ENCODE assay signal across 13 cellular contexts in the genomic region with DNA sequence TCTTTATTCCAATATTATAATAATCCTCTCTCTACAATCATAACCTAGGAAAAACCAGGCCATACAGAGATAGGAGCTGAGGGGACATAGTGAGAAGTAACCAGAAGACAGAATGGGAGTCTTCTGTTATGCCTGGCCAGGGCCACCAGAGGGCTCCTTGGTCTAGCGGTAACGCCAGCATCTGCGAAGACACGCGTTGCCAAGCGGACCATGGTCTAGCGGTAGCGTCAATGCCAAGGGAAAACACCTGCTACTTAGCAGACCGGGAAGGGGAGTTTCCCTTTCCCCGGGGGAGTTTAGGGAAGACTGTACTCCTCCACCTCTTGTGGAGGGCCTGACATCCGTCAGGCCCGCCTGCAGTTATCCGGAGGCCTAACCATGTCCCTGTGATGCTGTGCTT. TPM values are rescaled to one million over a fixed set of nuclear protein-coding genes. Genes with fewer than 3 reads are reported as not detected.
A peak's percentile ranks its signal among the peaks of the same experiment; 100 is the strongest.
DNase-seq lines count a peak whose midpoint lies in the region; ATAC-seq and TF ChIP-seq lines count a peak whose summit lies in the region.
"Had no signal": no experiment of that assay in that cellular context is flagged by ENCODE, and none has a peak within 500 bp of the region (broad histone marks: within the 10 kb centered on the region; RNA-seq: fewer than 3 reads in every experiment).

No MANE protein-coding gene starts in this region.

- H3K4me3 Mint-ChIP-seq in glutamatergic neuron (ENCODE audit: unreplicated experiment), result no peak overlapping the region
- H3K4me3 Mint-ChIP-seq: activated T-cell treated with anti-CD3 and anti-CD28 coated beads, Interleukin-2, amount 50 U/mL, for 24 hours; mesothelial cell of epicardium had no signal

- no peaks in the 10 kb centered on the region for H3K4me1 Mint-ChIP-seq in glutamatergic neuron (ENCODE audit: low read depth, unreplicated experiment)
- H3K4me1 Mint-ChIP-seq: mesothelial cell of epicardium had no signal

- no peaks in the 10 kb centered on the region for H3K27me3 Mint-ChIP-seq in glutamatergic neuron (ENCODE audit: unreplicated experiment)
- H3K27me3 Mint-ChIP-seq: activated T-cell treated with anti-CD3 and anti-CD28 coated beads, Interleukin-2, amount 50 U/mL, for 24 hours had no signal

- TF ChIP-seq CTCF in 22Rv1 (IDR thresholded peaks at IDR 0.05) (peak; percentile 10; the same call in 1 of the 2 replicates), glutamatergic neuron (IDR thresholded peaks at IDR 0.05; ENCODE audit: partially characterized antibody, unreplicated experiment) (peak; percentile 54)

- peaks cover 2% of the 10 kb centered on the region for H3K9me3 Mint-ChIP-seq in glutamatergic neuron (ENCODE audit: unreplicated experiment)
- H3K9me3 Mint-ChIP-seq: activated T-cell treated with anti-CD3 and anti-CD28 coated beads, Interleukin-2, amount 50 U/mL, for 24 hours had no signal

- no peak overlapping the region for H3K27ac ChIP-seq in 22Rv1
- H3K27ac ChIP-seq: suprapubic skin had no signal

- no peak overlapping the region for H3K27ac Mint-ChIP-seq in glutamatergic neuron (ENCODE audit: unreplicated experiment)
- H3K27ac Mint-ChIP-seq: activated T-cell treated with anti-CD3 and anti-CD28 coated beads, Interleukin-2, amount 50 U/mL, for 24 hours; mesothelial cell of epicardium had no signal

- ATAC-seq in GM21825 (IDR thresholded peaks at IDR 0.05; ENCODE audit: unreplicated experiment) (no peak), HG03097 (IDR thresholded peaks at IDR 0.05; ENCODE audit: low FRiP score, unreplicated experiment) (no peak), GM19467 (IDR thresholded peaks at IDR 0.05; ENCODE audit: unreplicated experiment) (no peak)

- DNase-seq in EL (peak; percentile 12), SK-N-DZ (ENCODE audit: low spot score) (peak; percentile 18), glutamatergic neuron (peak; percentile 72), T-helper 1 cell (no peak)
- DNase-seq: activated T-cell treated with anti-CD3 and anti-CD28 coated beads, Interleukin-2, amount 50 U/mL, for 24 hours; effector memory CD4-positive, alpha-beta T cell; NCI-H1417 had no signal

- H3K36me3 Mint-ChIP-seq in glutamatergic neuron (ENCODE audit: unreplicated experiment), result no peaks in the 10 kb centered on the region

RNA-seq across cellular contexts. Expression of a gene that starts 36.6 kb away (rescaled TPM):
- 115 and 124 TPM in 2 replicates for polyA plus RNA-seq in SK-N-DZ (2014; cell fraction: cytosol; rRNA removed)
- 65.7 and 100 TPM in 2 replicates for polyA plus RNA-seq in SK-N-DZ (2014; cell fraction: nucleus; rRNA removed)
- total RNA-seq in glutamatergic neuron (ENCODE audit: unreplicated experiment), result 26.4 TPM

RNA-seq across cellular contexts. Expression of a gene that starts 37.8 kb away (rescaled TPM):
- 71.2 and 99.6 TPM in 2 replicates for polyA plus RNA-seq in SK-N-DZ (2014; cell fraction: cytosol; rRNA removed)
- 122 and 137 TPM in 2 replicates for polyA plus RNA-seq in SK-N-DZ (2014; cell fraction: nucleus; rRNA removed)
- 144 TPM for total RNA-seq in glutamatergic neuron (ENCODE audit: unreplicated experiment)

Comparison
In these comparisons a context has a peak if more than half of its experiments do, and no peak if none do; other contexts are left out.
1. DNase-seq: peak in EL (single experiment), SK-N-DZ (single experiment) and glutamatergic neuron (single experiment); none in T-helper 1 cell (0 of 5).